In genomic region chrX:110418857-110419249, GRCh38 we compare ENCODE assay signal across 10 cellular contexts.
DNase-seq lines count a peak whose midpoint lies in the region; ATAC-seq and TF ChIP-seq lines count a peak whose summit lies in the region.
"Had no signal": no experiment of that assay in that cellular context is flagged by ENCODE, and none has a peak within 500 bp of the region (broad histone marks: within the 10 kb centered on the region; RNA-seq: fewer than 3 reads in every experiment).

No MANE protein-coding gene starts in this region.

- no peak for TF ChIP-seq CTCF in HFFc6 (IDR thresholded peaks at IDR 0.05)

- CTCF ChIA-PET in activated naive CD4-positive, alpha-beta T cell treated with anti-CD3 and anti-CD28 coated beads, Interleukin-2, amount 10 ng/mL, durations not matched to agents 7 days and 5 days (lab: Charles Lee) = interaction anchor here (0.6 to 25.3 kb wide), 2 partner anchors 259 to 272 kb away, joined by 3 to 409 read pairs; no protein-coding TSS in a partner anchor

- H3K4me1 Mint-ChIP-seq in HFFc6 (ENCODE audit: low read depth) = peaks cover 61% of the 10 kb centered on the region
- no peaks in the 10 kb centered on the region for H3K4me1 Mint-ChIP-seq in activated naive CD4-positive, alpha-beta T cell treated with anti-CD3 and anti-CD28 coated beads, Interleukin-2, amount 10 ng/mL, durations not matched to agents 7 days and 5 days
- H3K4me1 Mint-ChIP-seq: activated T-helper 17 cell treated with anti-CD3 and anti-CD28 coated beads, Interleukin-2, amount 50 U/mL, for 72 hours had no signal

- H3K36me3 Mint-ChIP-seq in HFFc6 (ENCODE audit: low read depth) = no peaks in the 10 kb centered on the region
- no peaks in the 10 kb centered on the region for H3K36me3 Mint-ChIP-seq in activated naive CD4-positive, alpha-beta T cell treated with anti-CD3 and anti-CD28 coated beads, Interleukin-2, amount 10 ng/mL, durations not matched to agents 7 days and 5 days
- H3K36me3 Mint-ChIP-seq: natural killer cell treated with Interleukin-12 subunit alpha and Interleukin-12 subunit beta and Interleukin-15 and Interleukin-18, amount 100 ng/mL, for 72 hours had no signal

- DNase-seq in AG08396 (ENCODE audit: low spot score) (peak; percentile 20), HFFc6 (peak; percentile 28), amniotic epithelial cell (ENCODE audit: low read depth) (peak; percentile 68), left kidney (ENCODE audit: low read depth, low spot score) (peak; percentile 37), T1000 (lab: John Stamatoyannopoulos, UW) (no peak)
- no peak for DNase-seq in activated naive CD4-positive, alpha-beta T cell treated with anti-CD3 and anti-CD28 coated beads, Interleukin-2, amount 10 ng/mL, durations not matched to agents 7 days and 5 days

- ATAC-seq in GM18870 (IDR thresholded peaks at IDR 0.05; ENCODE audit: unreplicated experiment) = no peak
- no peak for ATAC-seq in HG03354 (IDR thresholded peaks at IDR 0.05; ENCODE audit: poor library complexity, severe bottlenecking, unreplicated experiment)
- ATAC-seq: activated T-helper 17 cell treated with anti-CD3 and anti-CD28 coated beads, Interleukin-2, amount 50 U/mL, for 72 hours; natural killer cell treated with Interleukin-12 subunit alpha and Interleukin-12 subunit beta and Interleukin-15 and Interleukin-18, amount 100 ng/mL, for 72 hours had no signal

- H3K27me3 Mint-ChIP-seq in HFFc6 (ENCODE audit: insufficient read depth) = peaks cover 3% of the 10 kb centered on the region
- no peaks in the 10 kb centered on the region for H3K27me3 Mint-ChIP-seq in activated naive CD4-positive, alpha-beta T cell treated with anti-CD3 and anti-CD28 coated beads, Interleukin-2, amount 10 ng/mL, durations not matched to agents 7 days and 5 days
- H3K27me3 Mint-ChIP-seq: activated T-helper 17 cell treated with anti-CD3 and anti-CD28 coated beads, Interleukin-2, amount 50 U/mL, for 72 hours had no signal

- H3K27ac Mint-ChIP-seq in HFFc6 = peak overlapping the region; percentile 94
- no peak overlapping the region for H3K27ac Mint-ChIP-seq in activated naive CD4-positive, alpha-beta T cell treated with anti-CD3 and anti-CD28 coated beads, Interleukin-2, amount 10 ng/mL, durations not matched to agents 7 days and 5 days
- H3K27ac Mint-ChIP-seq: activated T-helper 17 cell treated with anti-CD3 and anti-CD28 coated beads, Interleukin-2, amount 50 U/mL, for 72 hours; natural killer cell treated with Interleukin-12 subunit alpha and Interleukin-12 subunit beta and Interleukin-15 and Interleukin-18, amount 100 ng/mL, for 72 hours had no signal

- H3K4me3 Mint-ChIP-seq in HFFc6 = peak overlapping the region; percentile 77
- H3K4me3 Mint-ChIP-seq in activated naive CD4-positive, alpha-beta T cell treated with anti-CD3 and anti-CD28 coated beads, Interleukin-2, amount 10 ng/mL, durations not matched to agents 7 days and 5 days = no peak overlapping the region
- H3K4me3 Mint-ChIP-seq: activated T-helper 17 cell treated with anti-CD3 and anti-CD28 coated beads, Interleukin-2, amount 50 U/mL, for 72 hours; natural killer cell treated with Interleukin-12 subunit alpha and Interleukin-12 subunit beta and Interleukin-15 and Interleukin-18, amount 100 ng/mL, for 72 hours had no signal

- H3K9me3 Mint-ChIP-seq in HFFc6 = no peaks in the 10 kb centered on the region
- H3K9me3 Mint-ChIP-seq in activated naive CD4-positive, alpha-beta T cell treated with anti-CD3 and anti-CD28 coated beads, Interleukin-2, amount 10 ng/mL, durations not matched to agents 7 days and 5 days = no peaks in the 10 kb centered on the region
- H3K9me3 Mint-ChIP-seq: activated T-helper 17 cell treated with anti-CD3 and anti-CD28 coated beads, Interleukin-2, amount 50 U/mL, for 72 hours; natural killer cell treated with Interleukin-12 subunit alpha and Interleukin-12 subunit beta and Interleukin-15 and Interleukin-18, amount 100 ng/mL, for 72 hours had no signal

Comparison
In these comparisons a context has a peak if more than half of its experiments do, and no peak if none do; other contexts are left out.
1. DNase-seq: peak in AG08396 (single experiment), HFFc6 (single experiment), amniotic epithelial cell (single experiment) and left kidney (single experiment); none in activated naive CD4-positive, alpha-beta T cell treated with anti-CD3 and anti-CD28 coated beads, Interleukin-2, amount 10 ng/mL, durations not matched to agents 7 days and 5 days (single experiment) and T1000 (single experiment).